In genomic region chr20:23145281-23145700, GRCh38 we compare ENCODE assay signal across 13 cellular contexts. TPM values are rescaled to one million over a fixed set of nuclear protein-coding genes. Genes with fewer than 3 reads are reported as not detected.
DNase-seq lines count a peak whose midpoint lies in the region; ATAC-seq and TF ChIP-seq lines count a peak whose summit lies in the region.
"Had no signal": no experiment of that assay in that cellular context is flagged by ENCODE, and none has a peak within 500 bp of the region (broad histone marks: within the 10 kb centered on the region; RNA-seq: fewer than 3 reads in every experiment).

No MANE protein-coding gene starts in this region.

- no peak for TF ChIP-seq EP300 in sigmoid colon (IDR thresholded peaks at IDR 0.05)

- no peak for TF ChIP-seq CTCF in sigmoid colon (IDR thresholded peaks at IDR 0.05)

- H3K27ac ChIP-seq in SJSA1: no peak overlapping the region
- peak overlapping the region in 3 of 4 donors; percentile 26 to 43 (median 27) for H3K27ac ChIP-seq in sigmoid colon
- H3K27ac ChIP-seq: left ventricle myocardium inferior, uterus had no signal

- DNase-seq in GM04503 (ENCODE audit: low read depth): peak; percentile 63
- peak; percentile 29 to 56 for DNase-seq in SJSA1 (ENCODE audit: low read depth in 1 of 2, low spot score in 2 of 2)
- DNase-seq in fibroblast of peridontal ligament (ENCODE audit: extremely low read depth): peak; percentile 52
- DNase-seq in sigmoid colon: peak; percentile 60
- no peak for DNase-seq in cerebellar nuclear complex (lab: John Stamatoyannopoulos, UW)
- no peak for DNase-seq in germinal center (ENCODE audit: low spot score)
- DNase-seq in DMS79 (lab: John Stamatoyannopoulos, UW): no peak
- DNase-seq: effector memory CD8-positive, alpha-beta T cell; left ventricle myocardium inferior; stimulated activated CD4-positive, alpha-beta T cell treated with anti-CD3 and anti-CD28 coated beads, Interleukin-1b, Interleukin-23, amount 100 ng/mL, for 48 hours had no signal

- no peak for ATAC-seq in GM21723 (IDR thresholded peaks at IDR 0.05; ENCODE audit: unreplicated experiment)
- ATAC-seq: effector memory CD8-positive, alpha-beta T cell; Right ventricle myocardium inferior had no signal

- no peaks in the 10 kb centered on the region for H3K9me3 ChIP-seq in SJSA1 (replicated peaks)
- no peaks in the 10 kb centered on the region for H3K9me3 ChIP-seq in sigmoid colon
- H3K9me3 ChIP-seq: left ventricle myocardium inferior, uterus had no signal

- H3K27me3 ChIP-seq in SJSA1 (replicated peaks) (no peaks in the 10 kb centered on the region), sigmoid colon (no peaks in the 10 kb centered on the region)
- H3K27me3 ChIP-seq: uterus had no signal

- intact Hi-C loops in sigmoid colon (cut with DNase I): no loop called here

- H3K36me3 ChIP-seq in SJSA1 (no peaks in the 10 kb centered on the region), sigmoid colon (no peaks in the 10 kb centered on the region)
- H3K36me3 ChIP-seq: left ventricle myocardium inferior, uterus had no signal

- WGBS in sigmoid colon, 2 donors: 84 to 87% methylated on average over 9 of the region's 9 CpGs

- peaks cover 70% of the 10 kb centered on the region for H3K4me1 ChIP-seq in SJSA1 (replicated peaks)
- H3K4me1 ChIP-seq in sigmoid colon: peaks cover 0 to 10% (median 4%) of the 10 kb centered on the region in 4 donors
- H3K4me1 ChIP-seq: uterus had no signal

- TF ChIP-seq POLR2A in sigmoid colon (IDR thresholded peaks at IDR 0.05): no peak

- no peak overlapping the region for H3K4me3 ChIP-seq in SJSA1
- no peak overlapping the region for H3K4me3 ChIP-seq in sigmoid colon
- H3K4me3 ChIP-seq: left ventricle myocardium inferior, uterus had no signal

RNA-seq across cellular contexts. Expression of gene CD93, which starts 59.2 kb away (rescaled TPM):
- total RNA-seq in SJSA1 (2014; rRNA removed; shearing (Covaris generic)): not detected in 2 replicates
- total RNA-seq in sigmoid colon: 10 to 100 TPM; 14.2 to 27.2 (median 17.7) TPM
- polyA plus RNA-seq in sigmoid colon: 10 to 100 TPM in 2 of 3 donors, 1 to 10 TPM in 1; 1.8 to 14.5 (median 10.6) TPM

Comparison
In these comparisons a context has a peak if more than half of its experiments do, and no peak if none do; other contexts are left out.
1. DNase-seq: peak in GM04503 (single experiment), SJSA1 (2 of 2), fibroblast of peridontal ligament (single experiment) and sigmoid colon (single experiment); none in cerebellar nuclear complex (0 of 2), germinal center (single experiment) and DMS79 (single experiment).
2. RNA of gene CD93, which starts 59.2 kb away (total RNA-seq): 14.2 to 27.2 TPM in sigmoid colon; not detected in SJSA1; every median in the first group is over 10 times any median in the second.